10 cellular contexts compared by ENCODE assay signal in genomic region chr17:15247891-15248529, GRCh38. TPM values are rescaled to one million over a fixed set of nuclear protein-coding genes. Genes with fewer than 3 reads are reported as not detected.
DNase-seq lines count a peak whose midpoint lies in the region; ATAC-seq and TF ChIP-seq lines count a peak whose summit lies in the region.
"Had no signal": no experiment of that assay in that cellular context is flagged by ENCODE, and none has a peak within 500 bp of the region (broad histone marks: within the 10 kb centered on the region; RNA-seq: fewer than 3 reads in every experiment).

No MANE protein-coding gene starts in this region.

- DNase-seq in cardiac muscle cell (ENCODE audit: low read depth in 1 of 2, low spot score in 1 of 2) (peak in 1 of 2 donors; percentile 32), Right ventricle myocardium inferior (ENCODE audit: missing footprints) (no peak), adipocyte (ENCODE audit: low read depth) (no peak), glutamatergic neuron (no peak), nucleus accumbens (lab: John Stamatoyannopoulos, UW) (no peak), pons (ENCODE audit: low spot score) (no peak), NCI-H187 treated with DMSO at 0.1 percent for 48 hours (lab: John Stamatoyannopoulos, UW) (no peak)

- H3K4me3 ChIP-seq in cardiac muscle cell (no peak overlapping the region), adipocyte (ENCODE audit: low read length) (no peak overlapping the region)
- H3K4me3 ChIP-seq: BLaER1, SJCRH30 had no signal

- H3K27me3 ChIP-seq in cardiac muscle cell (no peaks in the 10 kb centered on the region), adipocyte (replicated peaks; ENCODE audit: control insufficient read depth, insufficient read depth, low read length) (no peaks in the 10 kb centered on the region)
- H3K27me3 ChIP-seq: BLaER1, SJCRH30 had no signal

- H3K9me3 ChIP-seq in cardiac muscle cell (ENCODE audit: low read depth) (no peaks in the 10 kb centered on the region), adipocyte (ENCODE audit: control insufficient read depth, low read length) (no peaks in the 10 kb centered on the region)
- H3K9me3 ChIP-seq: BLaER1, SJCRH30 had no signal

- intact Hi-C loops in Right ventricle myocardium inferior (cut with DNase I), result no loop called here

- no peak overlapping the region for H3K4me3 Mint-ChIP-seq in glutamatergic neuron (ENCODE audit: unreplicated experiment)

- H3K4me1 ChIP-seq in cardiac muscle cell (ENCODE audit: low read depth) (peaks cover 31% of the 10 kb centered on the region), adipocyte (ENCODE audit: control insufficient read depth, insufficient read depth, low read length) (peaks cover 76% of the 10 kb centered on the region)
- H3K4me1 ChIP-seq: BLaER1, SJCRH30 had no signal

- H3K36me3 Mint-ChIP-seq in glutamatergic neuron (ENCODE audit: unreplicated experiment), result no peaks in the 10 kb centered on the region

- H3K27ac Mint-ChIP-seq in glutamatergic neuron (ENCODE audit: unreplicated experiment), result no peak overlapping the region

- H3K4me1 Mint-ChIP-seq in glutamatergic neuron (ENCODE audit: low read depth, unreplicated experiment), result no peaks in the 10 kb centered on the region

- peak overlapping the region; percentile 2 for H3K9ac ChIP-seq in adipocyte (ENCODE audit: low read length)
- H3K9ac ChIP-seq: BLaER1 had no signal

- peak; percentile 39 for TF ChIP-seq CTCF in cardiac muscle cell (IDR thresholded peaks at IDR 0.05; ENCODE audit: low read depth, low read length)
- TF ChIP-seq CTCF in glutamatergic neuron (IDR thresholded peaks at IDR 0.05; ENCODE audit: partially characterized antibody, unreplicated experiment), result peak; percentile 18

- no peaks in the 10 kb centered on the region for H3K9me3 Mint-ChIP-seq in glutamatergic neuron (ENCODE audit: unreplicated experiment)

- H3K36me3 ChIP-seq in cardiac muscle cell (no peaks in the 10 kb centered on the region), adipocyte (ENCODE audit: control insufficient read depth, insufficient read depth, low read length, severe bottlenecking) (peaks cover 87% of the 10 kb centered on the region)
- H3K36me3 ChIP-seq: BLaER1, SJCRH30 had no signal

- ATAC-seq in Right ventricle myocardium inferior, result no peak

- no peaks in the 10 kb centered on the region for H3K27me3 Mint-ChIP-seq in glutamatergic neuron (ENCODE audit: unreplicated experiment)

- H3K27ac ChIP-seq in cardiac muscle cell (peak overlapping the region; percentile 80), temporal lobe (ENCODE audit: low read depth, low read length) (peak overlapping the region; percentile 5)
- H3K27ac ChIP-seq: BLaER1, SJCRH30 had no signal

RNA-seq across cellular contexts. Expression of gene PMP22, which starts 17.1 kb away (rescaled TPM):
- 13.9 and 22.4 TPM in 2 replicates for total RNA-seq in cardiac muscle cell
- polyA plus RNA-seq in cardiac muscle cell, result 33.7 and 43.0 TPM in 2 replicates
- 198 TPM for total RNA-seq in Right ventricle myocardium inferior
- 0.56 TPM for total RNA-seq in glutamatergic neuron (ENCODE audit: unreplicated experiment)
- 9.1 TPM for total RNA-seq in temporal lobe
